Comparison of ENCODE assay signal across 11 cellular contexts in genomic region chr11:19931141-19931767, GRCh38.
DNase-seq lines count a peak whose midpoint lies in the region; ATAC-seq and TF ChIP-seq lines count a peak whose summit lies in the region.
"Had no signal": no experiment of that assay in that cellular context is flagged by ENCODE, and none has a peak within 500 bp of the region (broad histone marks: within the 10 kb centered on the region; RNA-seq: fewer than 3 reads in every experiment).

No MANE protein-coding gene starts in this region.

- H3K27me3 ChIP-seq in left lung, result no peaks in the 10 kb centered on the region

- no peak overlapping the region for H3K4me3 ChIP-seq in left lung

- peak overlapping the region; percentile 71 for H3K4me3 Mint-ChIP-seq in HFFc6
- H3K4me3 Mint-ChIP-seq in effector memory CD8-positive, alpha-beta T cell, result no peak overlapping the region
- H3K4me3 Mint-ChIP-seq: activated T-cell treated with anti-CD3 and anti-CD28 coated beads, Interleukin-2, amount 50 U/mL, for 24 hours had no signal

- H3K27ac Mint-ChIP-seq in HFFc6, result peak overlapping the region; percentile 84
- no peak overlapping the region for H3K27ac Mint-ChIP-seq in effector memory CD8-positive, alpha-beta T cell
- H3K27ac Mint-ChIP-seq: activated T-cell treated with anti-CD3 and anti-CD28 coated beads, Interleukin-2, amount 50 U/mL, for 24 hours had no signal

- intact Hi-C loops in left lung (cut with DNase I), result no loop called here

- ATAC-seq in left lung (peak; percentile 46), GM19351 (IDR thresholded peaks at IDR 0.05; ENCODE audit: unreplicated experiment) (no peak)
- no peak for ATAC-seq in effector memory CD8-positive, alpha-beta T cell (replicated peaks)
- ATAC-seq: esophagus mucosa had no signal

- H3K36me3 ChIP-seq in left lung, result peaks cover 0 to 13% of the 10 kb centered on the region in 2 donors

- peak; percentile 25 for DNase-seq in HFFc6
- peak; percentile 79 for DNase-seq in amniotic epithelial cell (ENCODE audit: low read depth)
- no peak for DNase-seq in left lung
- no peak for DNase-seq in T-helper 9 cell
- DNase-seq in effector memory CD8-positive, alpha-beta T cell, result no peak
- DNase-seq: activated T-cell treated with anti-CD3 and anti-CD28 coated beads, Interleukin-2, amount 50 U/mL, for 24 hours; DND-41; kidney glomerular epithelial cell had no signal

- TF ChIP-seq CTCF in HFFc6 (IDR thresholded peaks at IDR 0.05) (no peak), left lung (IDR thresholded peaks at IDR 0.05) (no peak)

- peaks cover 2% of the 10 kb centered on the region; the same call in 1 of the 2 replicates for H3K27me3 Mint-ChIP-seq in HFFc6 (ENCODE audit: insufficient read depth)
- H3K27me3 Mint-ChIP-seq in effector memory CD8-positive, alpha-beta T cell, result peaks cover 0 to 8% of the 10 kb centered on the region in 2 donors

- H3K4me1 Mint-ChIP-seq in HFFc6 (ENCODE audit: low read depth), result peaks cover 71% of the 10 kb centered on the region
- H3K4me1 Mint-ChIP-seq in effector memory CD8-positive, alpha-beta T cell (ENCODE audit: low read depth in 2 of 2), result no peaks in the 10 kb centered on the region

- peak overlapping the region in 1 of 2 donors; percentile 33 for H3K27ac ChIP-seq in left lung
- H3K27ac ChIP-seq in temporal lobe (ENCODE audit: low read depth, low read length), result peak overlapping the region; percentile 44

- peaks cover 13% of the 10 kb centered on the region; the same call in 1 of the 2 replicates for H3K36me3 Mint-ChIP-seq in HFFc6 (ENCODE audit: low read depth)
- H3K36me3 Mint-ChIP-seq in effector memory CD8-positive, alpha-beta T cell (ENCODE audit: insufficient read depth), result no peaks in the 10 kb centered on the region

- no peaks in the 10 kb centered on the region for H3K9me3 ChIP-seq in left lung

- no peaks in the 10 kb centered on the region for H3K9me3 Mint-ChIP-seq in HFFc6
- no peaks in the 10 kb centered on the region for H3K9me3 Mint-ChIP-seq in effector memory CD8-positive, alpha-beta T cell
- H3K9me3 Mint-ChIP-seq: activated T-cell treated with anti-CD3 and anti-CD28 coated beads, Interleukin-2, amount 50 U/mL, for 24 hours had no signal

- H3K4me1 ChIP-seq in left lung, result no peaks in the 10 kb centered on the region

Comparison
In these comparisons a context has a peak if more than half of its experiments do, and no peak if none do; other contexts are left out.
1. DNase-seq: peak in HFFc6 (single experiment) and amniotic epithelial cell (single experiment); none in left lung (0 of 2), T-helper 9 cell (single experiment) and effector memory CD8-positive, alpha-beta T cell (0 of 3).